ENCODE assay signal across 15 cellular contexts in genomic region chr7:15832996-15833395, GRCh38.
DNase-seq lines count a peak whose midpoint lies in the region; ATAC-seq and TF ChIP-seq lines count a peak whose summit lies in the region.
"Had no signal": no experiment of that assay in that cellular context is flagged by ENCODE, and none has a peak within 500 bp of the region (broad histone marks: within the 10 kb centered on the region; RNA-seq: fewer than 3 reads in every experiment).

No MANE protein-coding gene starts in this region.

- no peak overlapping the region for H3K4me3 ChIP-seq in Peyer's patch
- no peak overlapping the region for H3K4me3 ChIP-seq in subcutaneous abdominal adipose tissue (ENCODE audit: low read depth in 1 of 5, low read length in 5 of 5)
- H3K4me3 ChIP-seq: ascending aorta had no signal

- POLR2A ChIA-PET in RWPE1 (lab: Yijun Ruan, JAX; ENCODE audit: low non-redundant PET) = no interaction called here

- H3K4me1 ChIP-seq in Peyer's patch = peaks cover 0 to 7% (median 0%) of the 10 kb centered on the region in 4 donors
- H3K4me1 ChIP-seq in subcutaneous abdominal adipose tissue (ENCODE audit: control insufficient read depth in 5 of 5, insufficient read depth in 5 of 5, low read length in 5 of 5) = peaks cover 4 to 37% (median 19%) of the 10 kb centered on the region in 5 donors

- H3K9me3 ChIP-seq in Peyer's patch (no peaks in the 10 kb centered on the region), subcutaneous abdominal adipose tissue (ENCODE audit: control insufficient read depth in 5 of 5, low read length in 5 of 5) (no peaks in the 10 kb centered on the region)
- H3K9me3 ChIP-seq: ascending aorta had no signal

- DNase-seq in LHCN-M2 (ENCODE audit: low read depth) = peak; percentile 61
- peak in 2 of 3 donors; percentile 51 to 57 for DNase-seq in Peyer's patch
- peak; percentile 80 for DNase-seq in cardiac septum (ENCODE audit: low spot score)
- DNase-seq in RWPE1 (ENCODE audit: low spot score) = no peak
- DNase-seq: activated CD4-positive, alpha-beta T cell treated with anti-CD3 and anti-CD28 coated beads for 36 hours; activated T-cell treated with anti-CD3 and anti-CD28 coated beads, Interleukin-2, amount 50 U/mL, for 24 hours; CD8-positive, alpha-beta memory T cell; effector CD8-positive, alpha-beta T cell; KBM-7; NCI-H187; OCI-M1 had no signal

- TF ChIP-seq POLR2A in Peyer's patch (IDR thresholded peaks at IDR 0.05) = no peak

- CTCF ChIA-PET in RWPE1 (lab: Yijun Ruan, JAX) = no interaction called here

- no peak overlapping the region for H3K9ac ChIP-seq in subcutaneous abdominal adipose tissue (ENCODE audit: low read length in 5 of 5)

- H3K36me3 ChIP-seq in Peyer's patch (no peaks in the 10 kb centered on the region), subcutaneous abdominal adipose tissue (ENCODE audit: control insufficient read depth in 5 of 5, insufficient read depth in 5 of 5, low read length in 5 of 5) (no peaks in the 10 kb centered on the region)
- H3K36me3 ChIP-seq: ascending aorta had no signal

- no peak for ATAC-seq in GM19395 (IDR thresholded peaks at IDR 0.05; ENCODE audit: unreplicated experiment)
- ATAC-seq in HG03108 (IDR thresholded peaks at IDR 0.05; ENCODE audit: unreplicated experiment) = no peak
- ATAC-seq: activated CD4-positive, alpha-beta T cell treated with anti-CD3 and anti-CD28 coated beads for 36 hours had no signal

- intact Hi-C loops in cardiac septum (cut with DNase I) = loop anchor here (5.0 kb wide), 1 partner anchor 229 kb away; no protein-coding TSS in a partner anchor

- H3K27me3 ChIP-seq in Peyer's patch (no peaks in the 10 kb centered on the region), subcutaneous abdominal adipose tissue (ENCODE audit: control insufficient read depth in 5 of 5, insufficient read depth in 4 of 5, low read length in 5 of 5) (no peaks in the 10 kb centered on the region)
- H3K27me3 ChIP-seq: ascending aorta had no signal

- H3K27ac ChIP-seq in Peyer's patch (peak overlapping the region in 2 of 4 donors; percentile 46 to 59), subcutaneous abdominal adipose tissue (ENCODE audit: low read depth, low read length) (peak overlapping the region; percentile 48), RWPE1 (no peak overlapping the region)
- H3K27ac ChIP-seq: ascending aorta had no signal

- TF ChIP-seq CTCF in Peyer's patch (IDR thresholded peaks at IDR 0.05) (no peak), RWPE1 (conservative IDR thresholded peaks at IDR 0.05; ENCODE audit: low read depth) (no peak)
